9 cellular contexts compared by ENCODE assay signal in genomic region chr6:56693246-56693607, GRCh38. TPM values are rescaled to one million over a fixed set of nuclear protein-coding genes. Genes with fewer than 3 reads are reported as not detected.
DNase-seq lines count a peak whose midpoint lies in the region; ATAC-seq and TF ChIP-seq lines count a peak whose summit lies in the region.
"Had no signal": no experiment of that assay in that cellular context is flagged by ENCODE, and none has a peak within 500 bp of the region (broad histone marks: within the 10 kb centered on the region; RNA-seq: fewer than 3 reads in every experiment).

No MANE protein-coding gene starts in this region.

- 8 to 53% methylated on average over 5 of the region's 5 CpGs for WGBS in sigmoid colon, 2 donors

- peaks cover 18% of the 10 kb centered on the region for H3K4me1 Mint-ChIP-seq in glutamatergic neuron (ENCODE audit: low read depth, unreplicated experiment)
- no peaks in the 10 kb centered on the region for H3K4me1 Mint-ChIP-seq in activated CD8-positive, alpha-beta memory T cell treated with anti-CD3 and anti-CD28 coated beads, Interleukin-2, amount 10 ng/mL, durations not matched to agents 7 days and 5 days
- H3K4me1 Mint-ChIP-seq: activated naive CD8-positive, alpha-beta T cell treated with anti-CD3 and anti-CD28 coated beads, Interleukin-2, amount 10 ng/mL, durations not matched to agents 7 days and 5 days had no signal

- no peaks in the 10 kb centered on the region; the same call in 1 of the 2 replicates for H3K4me1 ChIP-seq in SJCRH30
- H3K4me1 ChIP-seq in sigmoid colon, result peaks cover 0 to 66% (median 42%) of the 10 kb centered on the region in 4 donors

- peaks cover 8% of the 10 kb centered on the region for H3K27me3 Mint-ChIP-seq in glutamatergic neuron (ENCODE audit: unreplicated experiment)
- H3K27me3 Mint-ChIP-seq in activated CD8-positive, alpha-beta memory T cell treated with anti-CD3 and anti-CD28 coated beads, Interleukin-2, amount 10 ng/mL, durations not matched to agents 7 days and 5 days, result peaks cover 9% of the 10 kb centered on the region

- DNase-seq in Daoy (ENCODE audit: low read depth) (peak; percentile 95), SJCRH30 (peak; percentile 75 to 84), glutamatergic neuron (no peak), sigmoid colon (peak; percentile 94), Kasumi-1 (lab: John Stamatoyannopoulos, UW) (no peak), erythroblast (lab: John Stamatoyannopoulos, UW) (no peak), SW480 (ENCODE audit: low spot score) (no peak)
- DNase-seq in activated CD8-positive, alpha-beta memory T cell treated with anti-CD3 and anti-CD28 coated beads, Interleukin-2, amount 10 ng/mL, durations not matched to agents 7 days and 5 days, result no peak
- DNase-seq: activated naive CD8-positive, alpha-beta T cell treated with anti-CD3 and anti-CD28 coated beads, Interleukin-2, amount 10 ng/mL, durations not matched to agents 7 days and 5 days had no signal

- intact Hi-C loops in sigmoid colon (cut with DNase I), result loop anchor here (1.0 to 10.0 kb wide), 2 partner anchors 40 to 328 kb away; no protein-coding TSS in a partner anchor

- H3K36me3 ChIP-seq in SJCRH30, result no peaks in the 10 kb centered on the region
- H3K36me3 ChIP-seq in sigmoid colon, result no peaks in the 10 kb centered on the region

- no peak for TF ChIP-seq CTCF in glutamatergic neuron (IDR thresholded peaks at IDR 0.05; ENCODE audit: partially characterized antibody, unreplicated experiment)
- TF ChIP-seq CTCF in sigmoid colon (IDR thresholded peaks at IDR 0.05), result no peak

- peak overlapping the region; percentile 48 for H3K4me3 ChIP-seq in SJCRH30
- H3K4me3 ChIP-seq in sigmoid colon, result peak overlapping the region; percentile 9 to 46 (median 42)

- H3K4me3 Mint-ChIP-seq in glutamatergic neuron (ENCODE audit: unreplicated experiment), result peak overlapping the region; percentile 22
- H3K4me3 Mint-ChIP-seq in activated CD8-positive, alpha-beta memory T cell treated with anti-CD3 and anti-CD28 coated beads, Interleukin-2, amount 10 ng/mL, durations not matched to agents 7 days and 5 days, result no peak overlapping the region
- H3K4me3 Mint-ChIP-seq: activated naive CD8-positive, alpha-beta T cell treated with anti-CD3 and anti-CD28 coated beads, Interleukin-2, amount 10 ng/mL, durations not matched to agents 7 days and 5 days had no signal

- CTCF ChIA-PET in activated CD8-positive, alpha-beta memory T cell treated with anti-CD3 and anti-CD28 coated beads, Interleukin-2, amount 10 ng/mL, durations not matched to agents 7 days and 5 days (lab: Charles Lee), result interaction anchor here (0.5 kb wide), 1 partner anchor 43 kb away, joined by 4 read pairs; no protein-coding TSS in a partner anchor

- H3K27ac ChIP-seq in SJCRH30 (peak overlapping the region; percentile 54), sigmoid colon (peak overlapping the region; percentile 81 to 84 (median 82))

- H3K36me3 Mint-ChIP-seq in glutamatergic neuron (ENCODE audit: unreplicated experiment), result peaks cover 13% of the 10 kb centered on the region
- no peaks in the 10 kb centered on the region for H3K36me3 Mint-ChIP-seq in activated CD8-positive, alpha-beta memory T cell treated with anti-CD3 and anti-CD28 coated beads, Interleukin-2, amount 10 ng/mL, durations not matched to agents 7 days and 5 days
- H3K36me3 Mint-ChIP-seq: activated naive CD8-positive, alpha-beta T cell treated with anti-CD3 and anti-CD28 coated beads, Interleukin-2, amount 10 ng/mL, durations not matched to agents 7 days and 5 days had no signal

- H3K9me3 Mint-ChIP-seq in glutamatergic neuron (ENCODE audit: unreplicated experiment), result peaks cover 9% of the 10 kb centered on the region
- H3K9me3 Mint-ChIP-seq in activated CD8-positive, alpha-beta memory T cell treated with anti-CD3 and anti-CD28 coated beads, Interleukin-2, amount 10 ng/mL, durations not matched to agents 7 days and 5 days (ENCODE audit: low read depth), result no peaks in the 10 kb centered on the region
- H3K9me3 Mint-ChIP-seq: activated naive CD8-positive, alpha-beta T cell treated with anti-CD3 and anti-CD28 coated beads, Interleukin-2, amount 10 ng/mL, durations not matched to agents 7 days and 5 days had no signal

- no peak for ATAC-seq in activated CD8-positive, alpha-beta memory T cell treated with anti-CD3 and anti-CD28 coated beads, Interleukin-2, amount 10 ng/mL, durations not matched to agents 7 days and 5 days

- H3K27ac Mint-ChIP-seq in glutamatergic neuron (ENCODE audit: unreplicated experiment), result peak overlapping the region; percentile 46
- no peak overlapping the region for H3K27ac Mint-ChIP-seq in activated CD8-positive, alpha-beta memory T cell treated with anti-CD3 and anti-CD28 coated beads, Interleukin-2, amount 10 ng/mL, durations not matched to agents 7 days and 5 days
- H3K27ac Mint-ChIP-seq: activated naive CD8-positive, alpha-beta T cell treated with anti-CD3 and anti-CD28 coated beads, Interleukin-2, amount 10 ng/mL, durations not matched to agents 7 days and 5 days had no signal

- H3K27me3 ChIP-seq in SJCRH30 (no peaks in the 10 kb centered on the region), sigmoid colon (no peaks in the 10 kb centered on the region)

- TF ChIP-seq POLR2A in sigmoid colon (IDR thresholded peaks at IDR 0.05) (peak in 1 of 2 donors; percentile 20), erythroblast (IDR thresholded peaks at IDR 0.05; ENCODE audit: low read length) (no peak)

- TF ChIP-seq EP300 in sigmoid colon (IDR thresholded peaks at IDR 0.05), result no peak

- H3K9me3 ChIP-seq in SJCRH30 (replicated peaks) (no peaks in the 10 kb centered on the region), sigmoid colon (no peaks in the 10 kb centered on the region)

RNA-seq across cellular contexts. Expression of gene DST, which starts 50.5 kb away (rescaled TPM):
- total RNA-seq in Daoy (2014; rRNA removed; shearing (Covaris generic)), result 77.6 and 106 TPM in 2 replicates
- total RNA-seq in SJCRH30 (2014; rRNA removed; shearing (Covaris generic)), result 63.9 and 87.9 TPM in 2 replicates
- 981 TPM for total RNA-seq in glutamatergic neuron (ENCODE audit: unreplicated experiment)
- 100 to 1,000 TPM; 495 to 791 (median 604) TPM for total RNA-seq in sigmoid colon
- 10 to 100 TPM; 62.5 to 79.8 (median 69.1) TPM for polyA plus RNA-seq in sigmoid colon
- total RNA-seq in activated CD8-positive, alpha-beta memory T cell treated with anti-CD3 and anti-CD28 coated beads, Interleukin-2, amount 10 ng/mL, durations not matched to agents 7 days and 5 days, result 1 to 10 TPM; 4.0 to 4.3 TPM

Comparison
In these comparisons a context has a peak if more than half of its experiments do, and no peak if none do; other contexts are left out.
1. DNase-seq: peak in Daoy (single experiment), SJCRH30 (2 of 2) and sigmoid colon (single experiment); none in glutamatergic neuron (single experiment), Kasumi-1 (0 of 2), erythroblast (0 of 2), SW480 (single experiment) and activated CD8-positive, alpha-beta memory T cell treated with anti-CD3 and anti-CD28 coated beads, Interleukin-2, amount 10 ng/mL, durations not matched to agents 7 days and 5 days (single experiment).
2. RNA of gene DST, which starts 50.5 kb away (total RNA-seq): 981 TPM in glutamatergic neuron (single experiment), 495 to 791 TPM in sigmoid colon, 77.6 to 106 TPM in Daoy and 63.9 to 87.9 TPM in SJCRH30; 4.0 to 4.3 TPM in activated CD8-positive, alpha-beta memory T cell treated with anti-CD3 and anti-CD28 coated beads, Interleukin-2, amount 10 ng/mL, durations not matched to agents 7 days and 5 days; every median in the first group is over 10 times any median in the second.